9 cellular contexts compared by ENCODE assay signal in genomic region chr14:91257328-91258020, GRCh38. TPM values are rescaled to one million over a fixed set of nuclear protein-coding genes. Genes with fewer than 3 reads are reported as not detected.
DNase-seq lines count a peak whose midpoint lies in the region; ATAC-seq and TF ChIP-seq lines count a peak whose summit lies in the region.
"Had no signal": no experiment of that assay in that cellular context is flagged by ENCODE, and none has a peak within 500 bp of the region (broad histone marks: within the 10 kb centered on the region; RNA-seq: fewer than 3 reads in every experiment).

No MANE protein-coding gene starts in this region.

- H3K27ac ChIP-seq in Peyer's patch = peak overlapping the region in 3 of 4 donors; percentile 0 to 39 (median 9)
- H3K27ac ChIP-seq in esophagus (ENCODE audit: low read depth in 2 of 2, low read length in 1 of 2) = peak overlapping the region; percentile 53 to 84
- H3K27ac ChIP-seq: neutrophil had no signal

- WGBS in esophagus, 2 donors = 42 to 50% methylated on average over 8 of the region's 8 CpGs

- no peaks in the 10 kb centered on the region for H3K9me3 ChIP-seq in Peyer's patch
- no peaks in the 10 kb centered on the region for H3K9me3 ChIP-seq in esophagus (ENCODE audit: control insufficient read depth in 2 of 2, insufficient read depth in 1 of 2, low read depth in 1 of 2, low read length in 1 of 2)
- H3K9me3 ChIP-seq: neutrophil had no signal

- no peak for TF ChIP-seq POLR2A in Peyer's patch (IDR thresholded peaks at IDR 0.05)

- H3K27me3 Mint-ChIP-seq in activated T-cell treated with anti-CD3 and anti-CD28 coated beads, Interleukin-2, amount 50 U/mL, for 24 hours = no peaks in the 10 kb centered on the region
- no peaks in the 10 kb centered on the region for H3K27me3 Mint-ChIP-seq in activated T-cell treated with anti-CD3 and anti-CD28 coated beads, Interleukin-2, amount 50 U/mL, for 4 hours (ENCODE audit: low read depth)
- H3K27me3 Mint-ChIP-seq in stimulated activated naive B cell treated with anti-CD40 and anti-IgM and Interleukin-4, amounts not matched to agents 10 μg/mL and 1 μg/mL and 100 μg/mL, for 72 hours = no peaks in the 10 kb centered on the region

- no peak for DNase-seq in activated T-cell treated with anti-CD3 and anti-CD28 coated beads, Interleukin-2, amount 50 U/mL, for 24 hours
- DNase-seq in activated T-cell treated with anti-CD3 and anti-CD28 coated beads, Interleukin-2, amount 50 U/mL, for 4 hours = no peak
- no peak for DNase-seq in Peyer's patch
- DNase-seq in stimulated activated naive B cell treated with anti-CD40 and anti-IgM and Interleukin-4, amounts not matched to agents 10 μg/mL and 1 μg/mL and 100 μg/mL, for 72 hours = no peak
- DNase-seq in stimulated activated CD8-positive, alpha-beta memory T cell treated with anti-CD3 and anti-CD28 coated beads, Interleukin-4, amount 100 ng/mL, for 48 hours = no peak
- DNase-seq in hypothalamus (lab: John Stamatoyannopoulos, UW) = no peak

- H3K4me1 ChIP-seq in Peyer's patch (peaks cover 5 to 30% (median 14%) of the 10 kb centered on the region in 4 donors), esophagus (ENCODE audit: control insufficient read depth in 2 of 2, insufficient read depth in 2 of 2, low read length in 1 of 2) (peaks cover 5 to 16% of the 10 kb centered on the region in 2 donors)

- no peaks in the 10 kb centered on the region for H3K9me3 Mint-ChIP-seq in activated T-cell treated with anti-CD3 and anti-CD28 coated beads, Interleukin-2, amount 50 U/mL, for 24 hours
- no peaks in the 10 kb centered on the region for H3K9me3 Mint-ChIP-seq in activated T-cell treated with anti-CD3 and anti-CD28 coated beads, Interleukin-2, amount 50 U/mL, for 4 hours
- no peaks in the 10 kb centered on the region for H3K9me3 Mint-ChIP-seq in stimulated activated naive B cell treated with anti-CD40 and anti-IgM and Interleukin-4, amounts not matched to agents 10 μg/mL and 1 μg/mL and 100 μg/mL, for 72 hours

- H3K27me3 ChIP-seq in Peyer's patch = no peaks in the 10 kb centered on the region
- no peaks in the 10 kb centered on the region for H3K27me3 ChIP-seq in esophagus (ENCODE audit: control insufficient read depth in 1 of 2, insufficient read depth in 2 of 2, low read length in 2 of 2)

- H3K4me3 ChIP-seq in Peyer's patch (no peak overlapping the region), esophagus (ENCODE audit: low read depth in 1 of 2, low read length in 2 of 2) (no peak overlapping the region)

- peaks cover 65% of the 10 kb centered on the region for H3K4me1 Mint-ChIP-seq in activated T-cell treated with anti-CD3 and anti-CD28 coated beads, Interleukin-2, amount 50 U/mL, for 24 hours (ENCODE audit: low read depth)
- H3K4me1 Mint-ChIP-seq in activated T-cell treated with anti-CD3 and anti-CD28 coated beads, Interleukin-2, amount 50 U/mL, for 4 hours (ENCODE audit: low read depth) = peaks cover 57% of the 10 kb centered on the region
- H3K4me1 Mint-ChIP-seq in stimulated activated naive B cell treated with anti-CD40 and anti-IgM and Interleukin-4, amounts not matched to agents 10 μg/mL and 1 μg/mL and 100 μg/mL, for 72 hours = peaks cover 17 to 32% of the 10 kb centered on the region in 2 donors

- TF ChIP-seq CTCF in Peyer's patch (IDR thresholded peaks at IDR 0.05) = no peak

- H3K36me3 Mint-ChIP-seq in activated T-cell treated with anti-CD3 and anti-CD28 coated beads, Interleukin-2, amount 50 U/mL, for 24 hours (ENCODE audit: low read depth) = no peaks in the 10 kb centered on the region
- no peaks in the 10 kb centered on the region for H3K36me3 Mint-ChIP-seq in activated T-cell treated with anti-CD3 and anti-CD28 coated beads, Interleukin-2, amount 50 U/mL, for 4 hours (ENCODE audit: insufficient read depth)
- H3K36me3 Mint-ChIP-seq in stimulated activated naive B cell treated with anti-CD40 and anti-IgM and Interleukin-4, amounts not matched to agents 10 μg/mL and 1 μg/mL and 100 μg/mL, for 72 hours = no peaks in the 10 kb centered on the region

- no peaks in the 10 kb centered on the region for H3K36me3 ChIP-seq in Peyer's patch
- no peaks in the 10 kb centered on the region for H3K36me3 ChIP-seq in esophagus (ENCODE audit: control insufficient read depth in 2 of 2, insufficient read depth in 2 of 2, low read length in 1 of 2)
- H3K36me3 ChIP-seq: neutrophil had no signal

- peak overlapping the region; percentile 6 for H3K27ac Mint-ChIP-seq in activated T-cell treated with anti-CD3 and anti-CD28 coated beads, Interleukin-2, amount 50 U/mL, for 24 hours
- H3K27ac Mint-ChIP-seq in stimulated activated naive B cell treated with anti-CD40 and anti-IgM and Interleukin-4, amounts not matched to agents 10 μg/mL and 1 μg/mL and 100 μg/mL, for 72 hours = no peak overlapping the region

- no peak overlapping the region for H3K4me3 Mint-ChIP-seq in activated T-cell treated with anti-CD3 and anti-CD28 coated beads, Interleukin-2, amount 50 U/mL, for 24 hours
- no peak overlapping the region for H3K4me3 Mint-ChIP-seq in activated T-cell treated with anti-CD3 and anti-CD28 coated beads, Interleukin-2, amount 50 U/mL, for 4 hours
- H3K4me3 Mint-ChIP-seq in stimulated activated naive B cell treated with anti-CD40 and anti-IgM and Interleukin-4, amounts not matched to agents 10 μg/mL and 1 μg/mL and 100 μg/mL, for 72 hours = no peak overlapping the region

- ATAC-seq in activated T-cell treated with anti-CD3 and anti-CD28 coated beads, Interleukin-2, amount 50 U/mL, for 4 hours = no peak
- ATAC-seq in stimulated activated naive B cell treated with anti-CD40 and anti-IgM and Interleukin-4, amounts not matched to agents 10 μg/mL and 1 μg/mL and 100 μg/mL, for 72 hours (replicated peaks) = peak; percentile 31 to 42
- no peak for ATAC-seq in HG02981 (IDR thresholded peaks at IDR 0.05; ENCODE audit: unreplicated experiment)

RNA-seq across cellular contexts. Expression of gene GPR68, which starts 13.0 kb away (rescaled TPM):
- 1 to 10 TPM; 4.1 to 6.1 (median 6.0) TPM for total RNA-seq in activated T-cell treated with anti-CD3 and anti-CD28 coated beads, Interleukin-2, amount 50 U/mL, for 4 hours
- 1 to 10 TPM in 2 of 4 donors, not detected in 2; 1.5 to 1.7 TPM for total RNA-seq in Peyer's patch
- 1 to 10 TPM in 1 of 2 donors, under 1 TPM in 1; 0.71 to 4.8 TPM for polyA plus RNA-seq in esophagus

Comparison
In these comparisons a context has a peak if more than half of its experiments do, and no peak if none do; other contexts are left out.
1. ATAC-seq: peak in stimulated activated naive B cell treated with anti-CD40 and anti-IgM and Interleukin-4, amounts not matched to agents 10 μg/mL and 1 μg/mL and 100 μg/mL, for 72 hours (2 of 2); none in activated T-cell treated with anti-CD3 and anti-CD28 coated beads, Interleukin-2, amount 50 U/mL, for 4 hours (0 of 2) and HG02981 (single experiment).